ENCODE assay signal across 8 cellular contexts in genomic region chr13:51803422-51804294, GRCh38. TPM values are rescaled to one million over a fixed set of nuclear protein-coding genes. Genes with fewer than 3 reads are reported as not detected.
DNase-seq lines count a peak whose midpoint lies in the region; TF ChIP-seq lines count a peak whose summit lies in the region.

DHRS12 (minus strand) TSS chr13:51804163; CDS start chr13:51799659, 4,504 bp downstream.

- POLR2A ChIA-PET in SK-N-SH (lab: Yijun Ruan, JAX) = interaction anchor here (0.7 to 2.2 kb wide), 3 partner anchors 17 to 350 kb away, joined by 3 to 13 read pairs (median 4); partner anchors contain the start of gene INTS6

- H3K79me2 ChIP-seq in SK-N-SH (ENCODE audit: insufficient read depth) = 0 out of 2 replicates have a peak, but pooled peaks cover 4% of the 10 kb centered on the region

- no peaks in the 10 kb centered on the region for H4K20me1 ChIP-seq in SK-N-SH (ENCODE audit: insufficient read depth)

- peak within 1 kb of the TSS; percentile 100 for H3K27ac Mint-ChIP-seq in activated naive CD8-positive, alpha-beta T cell
- H3K27ac Mint-ChIP-seq in glutamatergic neuron (ENCODE audit: unreplicated experiment) = peak within 1 kb of the TSS; percentile 95

- CTCF ChIA-PET in SK-N-SH (lab: Yijun Ruan, JAX) = interaction anchor here (1.4 to 1.5 kb wide), 4 partner anchors 10 to 518 kb away, joined by 3 to 5 read pairs (median 3); no protein-coding TSS in a partner anchor

- no peaks in the 10 kb centered on the region for H3K9me2 ChIP-seq in SK-N-SH

- H2AFZ ChIP-seq in SK-N-SH (ENCODE audit: low read depth) = peak within 1 kb of the TSS; percentile 87

- H3K27me3 ChIP-seq in GM06990 (replicated peaks; ENCODE audit: control insufficient read depth, insufficient read depth, low read length) = no peaks in the 10 kb centered on the region
- no peaks in the 10 kb centered on the region; the same call in 1 of the 2 replicates for H3K27me3 ChIP-seq in H7 (ENCODE audit: control insufficient read depth, insufficient read depth, low read length)
- no peaks in the 10 kb centered on the region for H3K27me3 ChIP-seq in SK-N-SH (ENCODE audit: insufficient read depth)
- H3K27me3 ChIP-seq in ovary = no peaks in the 10 kb centered on the region
- no peaks in the 10 kb centered on the region for H3K27me3 ChIP-seq in thymus (ENCODE audit: control insufficient read depth, insufficient read depth)

- TF ChIP-seq EP300 in SK-N-SH (IDR thresholded peaks at IDR 0.05; ENCODE audit: borderline replicate concordance in 1 of 2, low read depth in 1 of 2, low read length in 1 of 2) = no peak
- peak; percentile 60 for TF ChIP-seq EP300 in ovary (IDR thresholded peaks at IDR 0.05)

- TF ChIP-seq CTCF in GM06990 (IDR thresholded peaks at IDR 0.05; ENCODE audit: insufficient read depth, low read length, poor library complexity, severe bottlenecking) (peak; percentile 18), SK-N-SH (IDR thresholded peaks at IDR 0.05) (no peak), glutamatergic neuron (IDR thresholded peaks at IDR 0.05; ENCODE audit: partially characterized antibody, unreplicated experiment) (no peak), ovary (IDR thresholded peaks at IDR 0.05) (no peak)

- intact Hi-C loops in ovary (cut with DNase I) = loop anchor here in 3 of 4 donors (1.0 to 10.0 kb wide), 5 partner anchors 69 to 351 kb away; partner anchors contain the start of genes WDFY2 (in 3 of the 3) and INTS6 (in 2 of the 3)

- H3K36me3 Mint-ChIP-seq in activated naive CD8-positive, alpha-beta T cell = peaks cover under 1% of the 10 kb centered on the region
- no peaks in the 10 kb centered on the region for H3K36me3 Mint-ChIP-seq in glutamatergic neuron (ENCODE audit: unreplicated experiment)

- DNase-seq in GM06990 (ENCODE audit: extremely low read depth, insufficient read length) (peak; percentile 88), H7 (peak; percentile 94), M059J (ENCODE audit: low read depth) (peak; percentile 80), SK-N-SH (peak; percentile 94), glutamatergic neuron (peak; percentile 87), ovary (peak; percentile 94 to 95 (median 94))

- H3K27ac ChIP-seq in SK-N-SH (ENCODE audit: low read depth in 2 of 2, low read length in 1 of 2) = peak within 1 kb of the TSS; percentile 78 to 98
- peak within 1 kb of the TSS; percentile 100 for H3K27ac ChIP-seq in ovary
- peak within 1 kb of the TSS; percentile 97 for H3K27ac ChIP-seq in thymus (ENCODE audit: low read depth)

- H3K9me3 ChIP-seq in SK-N-SH (no peaks in the 10 kb centered on the region), ovary (no peaks in the 10 kb centered on the region), thymus (ENCODE audit: control insufficient read depth) (no peaks in the 10 kb centered on the region)

- H3K27me3 Mint-ChIP-seq in activated naive CD8-positive, alpha-beta T cell = no peaks in the 10 kb centered on the region
- peaks cover 10% of the 10 kb centered on the region for H3K27me3 Mint-ChIP-seq in glutamatergic neuron (ENCODE audit: unreplicated experiment)

- peak within 1 kb of the TSS; percentile 94 for H3K4me2 ChIP-seq in SK-N-SH

- H3K9ac ChIP-seq in SK-N-SH = peak within 1 kb of the TSS; percentile 95

- H3K36me3 ChIP-seq in GM06990 (ENCODE audit: control insufficient read depth, insufficient read depth, low read length) = no peaks in the 10 kb centered on the region
- H3K36me3 ChIP-seq in H7 (replicated peaks; ENCODE audit: control insufficient read depth, insufficient read depth, low read length) = no peaks in the 10 kb centered on the region
- H3K36me3 ChIP-seq in SK-N-SH (replicated peaks in 1 of 2; ENCODE audit: control insufficient read depth in 1 of 2, insufficient read depth in 2 of 2, low read length in 1 of 2) = no peaks in the 10 kb centered on the region
- no peaks in the 10 kb centered on the region for H3K36me3 ChIP-seq in ovary
- no peaks in the 10 kb centered on the region for H3K36me3 ChIP-seq in thymus (ENCODE audit: control insufficient read depth, insufficient read depth)

- WGBS in SK-N-SH (ENCODE audit: low lambda C conversion rate) = 47% methylated on average over 7 of the region's 91 CpGs
- 0 to 1% (median 1%) methylated on average over 27 to 91 of the region's 91 CpGs for WGBS in ovary, 3 donors
- WGBS in thymus = under 1% methylated on average over 91 of the region's 91 CpGs

- 0 out of 2 replicates have a peak, but pooled peaks have one; percentile 2 for TF ChIP-seq RAD21 in SK-N-SH (IDR thresholded peaks at IDR 0.05; ENCODE audit: low read length)

- H3K9me3 Mint-ChIP-seq in activated naive CD8-positive, alpha-beta T cell (ENCODE audit: low read depth) = no peaks in the 10 kb centered on the region
- peaks cover 9% of the 10 kb centered on the region for H3K9me3 Mint-ChIP-seq in glutamatergic neuron (ENCODE audit: unreplicated experiment)

- H3F3A ChIP-seq in SK-N-SH (replicated peaks; ENCODE audit: insufficient read depth) = peaks cover 16% of the 10 kb centered on the region

- peaks cover 19 to 45% of the 10 kb centered on the region in 2 experiments for H3K4me1 ChIP-seq in SK-N-SH (ENCODE audit: control insufficient read depth in 1 of 2, insufficient read depth in 2 of 2, low read depth in 1 of 2, low read length in 1 of 2)
- H3K4me1 ChIP-seq in ovary (ENCODE audit: insufficient read depth) = peaks cover 22% of the 10 kb centered on the region
- peaks cover 19% of the 10 kb centered on the region for H3K4me1 ChIP-seq in thymus (ENCODE audit: control insufficient read depth, insufficient read depth, low read length)

- peak within 1 kb of the TSS; percentile 80 for H3K4me3 ChIP-seq in GM06990 (replicated peaks; ENCODE audit: low read depth, low read length)
- peak within 1 kb of the TSS; percentile 76 for H3K4me3 ChIP-seq in H7 (ENCODE audit: insufficient read depth, low read depth, low read length)
- H3K4me3 ChIP-seq in SK-N-SH (ENCODE audit: low read depth in 2 of 2, low read length in 1 of 2) = peak within 1 kb of the TSS; percentile 82 to 90
- peak within 1 kb of the TSS; percentile 68 for H3K4me3 ChIP-seq in ovary
- peak within 1 kb of the TSS; percentile 85 for H3K4me3 ChIP-seq in thymus (ENCODE audit: low read length)

- peaks cover 58% of the 10 kb centered on the region for H3K4me1 Mint-ChIP-seq in activated naive CD8-positive, alpha-beta T cell (ENCODE audit: low read depth)
- H3K4me1 Mint-ChIP-seq in glutamatergic neuron (ENCODE audit: low read depth, unreplicated experiment) = peaks cover 47% of the 10 kb centered on the region

- TF ChIP-seq POLR2A in ovary (IDR thresholded peaks at IDR 0.05) = peak; percentile 85

- H3K4me3 Mint-ChIP-seq in activated naive CD8-positive, alpha-beta T cell = peak within 1 kb of the TSS; percentile 97
- H3K4me3 Mint-ChIP-seq in glutamatergic neuron (ENCODE audit: unreplicated experiment) = peak within 1 kb of the TSS; percentile 94

TF ChIP-seq in SK-N-SH, 30 proteins besides CTCF, POLR2A, EP300 and RAD21 (continues in another document):
- TF ChIP-seq GATA2 (CRISPR knock-in tag; IDR thresholded peaks at IDR 0.05) (no peak), RXRA (IDR thresholded peaks at IDR 0.05; ENCODE audit: borderline replicate concordance, low read depth) (no peak), PBX3 (IDR thresholded peaks at IDR 0.05) (no peak), TAF1 (IDR thresholded peaks at IDR 0.05; ENCODE audit: borderline replicate concordance, low read depth, low read length) (peak; percentile 40; the same call in 1 of the 2 replicates), USF2 (IDR thresholded peaks at IDR 0.05; ENCODE audit: borderline replicate concordance, low read depth, low read length) (0 out of 2 replicates have a peak, but pooled peaks have one; percentile 7), MXI1 (IDR thresholded peaks at IDR 0.05; ENCODE audit: low read depth, low read length) (peak; percentile 12; the same call in 1 of the 2 replicates), SMC3 (IDR thresholded peaks at IDR 0.05; ENCODE audit: low read depth, low read length) (no peak), POLR2AphosphoS5 (IDR thresholded peaks at IDR 0.05; ENCODE audit: low read depth, low read length) (peak; percentile 83), RCOR1 (IDR thresholded peaks at IDR 0.05; ENCODE audit: low read length) (no peak), NFIC (IDR thresholded peaks at IDR 0.05; ENCODE audit: borderline replicate concordance) (no peak)

RNA-seq across cellular contexts. Expression of gene DHRS12, which starts in this region (rescaled TPM):
- 7.7 and 7.8 TPM in 2 replicates for total RNA-seq in H7 (2014; rRNA removed; shearing (Covaris generic))
- total RNA-seq in M059J (2014; rRNA removed; shearing (Covaris generic)) = 2.1 and 2.2 TPM in 2 replicates
- polyA plus RNA-seq in SK-N-SH (2012; rRNA removed) (8.2 and 9.6 TPM in 2 replicates), ovary (10 to 100 TPM; 24.9 to 29.1 TPM), thymus (14.8 TPM)
- polyA plus RNA-seq in SK-N-SH (2012; cell fraction: cytosol; rRNA removed) = 7.9 and 8.7 TPM in 2 replicates
- 16.4 and 17.1 TPM in 2 replicates for polyA plus RNA-seq in SK-N-SH (2012; cell fraction: nucleus; rRNA removed)
- total RNA-seq in glutamatergic neuron (ENCODE audit: unreplicated experiment) (19.8 TPM), ovary (10 to 100 TPM in 6 of 7 donors, 1 to 10 TPM in 1; 9.7 to 19.7 (median 16.2) TPM)

Comparison
In these comparisons a context has a peak if more than half of its experiments do, and no peak if none do; other contexts are left out.
1. Peak in every context shown above with its lines: DNase-seq, H3K4me3 ChIP-seq and H3K27ac ChIP-seq.